ENCODE assay signal across 8 cellular contexts in genomic region chr11:66639066-66639813, GRCh38. TPM values are rescaled to one million over a fixed set of nuclear protein-coding genes. Genes with fewer than 3 reads are reported as not detected.
DNase-seq lines count a peak whose midpoint lies in the region; ATAC-seq and TF ChIP-seq lines count a peak whose summit lies in the region.

No MANE protein-coding gene starts in this region.

- H3K27me3 ChIP-seq in DND-41 (ENCODE audit: insufficient read depth, low read length, poor library complexity) (no peaks in the 10 kb centered on the region), heart left ventricle (no peaks in the 10 kb centered on the region), psoas muscle (ENCODE audit: insufficient read depth in 3 of 3, low read length in 2 of 3) (no peaks in the 10 kb centered on the region)

- H3K27ac ChIP-seq in DND-41 (ENCODE audit: low read length), result peak overlapping the region; percentile 82
- H3K27ac ChIP-seq in heart left ventricle, result peak overlapping the region; percentile 43 to 93 (median 88)
- H3K27ac ChIP-seq in psoas muscle, result peak overlapping the region; percentile 91

- peaks cover 76% of the 10 kb centered on the region for H4K20me1 ChIP-seq in DND-41 (ENCODE audit: insufficient read depth, low read length)

- H3K4me3 ChIP-seq in DND-41 (ENCODE audit: low read depth in 1 of 2, low read length in 2 of 2) (peak overlapping the region; percentile 73 to 82), heart left ventricle (peak overlapping the region; percentile 56 to 94 (median 75)), psoas muscle (peak overlapping the region; percentile 87)

- no peak for TF ChIP-seq POLR2A in heart left ventricle (IDR thresholded peaks at IDR 0.05)

- DNase-seq in DND-41, result peak; percentile 37
- DNase-seq in Kasumi-1 (lab: John Stamatoyannopoulos, UW), result peak; percentile 18 to 47
- peak in 2 of 5 donors; percentile 29 to 34 for DNase-seq in heart left ventricle
- DNase-seq in psoas muscle, result no peak
- no peak for DNase-seq in NK-92 (lab: John Stamatoyannopoulos, UW; ENCODE audit: unreplicated experiment)

- intact Hi-C loops in heart left ventricle (cut with DNase I), result loop anchor here in 5 of 10 donors (2.0 to 5.0 kb wide), 5 partner anchors 22 to 58 kb away; partner anchors contain the start of genes RBM4B (in 2 of the 5) and RBM14 (in 1 of the 5)
- intact Hi-C loops in psoas muscle (cut with DNase I), result no loop called here

- H3K4me1 ChIP-seq in DND-41 (ENCODE audit: insufficient read depth, low read length), result peaks cover 79% of the 10 kb centered on the region
- H3K4me1 ChIP-seq in heart left ventricle, result peaks cover 22 to 72% (median 58%) of the 10 kb centered on the region in 12 donors
- peaks cover 54% of the 10 kb centered on the region for H3K4me1 ChIP-seq in psoas muscle

- H3K36me3 ChIP-seq in DND-41 (ENCODE audit: insufficient read depth, low read length) (peaks cover 69% of the 10 kb centered on the region), heart left ventricle (peaks cover 3 to 55% (median 46%) of the 10 kb centered on the region in 9 donors), psoas muscle (ENCODE audit: insufficient read depth in 1 of 2, low read depth in 1 of 2) (peaks cover 13 to 51% of the 10 kb centered on the region in 2 donors)

- H3K9me3 ChIP-seq in DND-41 (ENCODE audit: insufficient read depth, low read length, severe bottlenecking), result no peaks in the 10 kb centered on the region
- no peaks in the 10 kb centered on the region for H3K9me3 ChIP-seq in heart left ventricle
- H3K9me3 ChIP-seq in psoas muscle, result no peaks in the 10 kb centered on the region

- no peak for ATAC-seq in DND-41 (ENCODE audit: insufficient read depth, low read depth)
- no peak for ATAC-seq in activated T-helper 17 cell treated with anti-CD3 and anti-CD28 coated beads, Interleukin-2, amount 50 U/mL, for 72 hours (replicated peaks)
- peak in 2 of 4 donors; percentile 1 to 7 for ATAC-seq in heart left ventricle
- ATAC-seq in psoas muscle, result peak; percentile 1 to 10 (median 3)
- ATAC-seq in GM18519 (IDR thresholded peaks at IDR 0.05; ENCODE audit: low FRiP score, unreplicated experiment), result no peak
- ATAC-seq in HG02763 (IDR thresholded peaks at IDR 0.05; ENCODE audit: unreplicated experiment), result no peak

- peak overlapping the region; percentile 97 for H3K27ac Mint-ChIP-seq in activated T-helper 17 cell treated with anti-CD3 and anti-CD28 coated beads, Interleukin-2, amount 50 U/mL, for 72 hours

- H3K9ac ChIP-seq in DND-41 (ENCODE audit: low read depth, low read length), result peak overlapping the region; percentile 86

- 1 to 3% (median 3%) methylated on average over 27 of the region's 27 CpGs for WGBS in heart left ventricle, 4 donors
- WGBS in psoas muscle, 3 donors, result 2% methylated on average over 27 of the region's 27 CpGs

- peaks cover 56% of the 10 kb centered on the region for H3K4me1 Mint-ChIP-seq in activated T-helper 17 cell treated with anti-CD3 and anti-CD28 coated beads, Interleukin-2, amount 50 U/mL, for 72 hours

- no peaks in the 10 kb centered on the region for H3K9me3 Mint-ChIP-seq in activated T-helper 17 cell treated with anti-CD3 and anti-CD28 coated beads, Interleukin-2, amount 50 U/mL, for 72 hours

- no peaks in the 10 kb centered on the region for H3K27me3 Mint-ChIP-seq in activated T-helper 17 cell treated with anti-CD3 and anti-CD28 coated beads, Interleukin-2, amount 50 U/mL, for 72 hours

- H3K4me3 Mint-ChIP-seq in activated T-helper 17 cell treated with anti-CD3 and anti-CD28 coated beads, Interleukin-2, amount 50 U/mL, for 72 hours, result peak overlapping the region; percentile 93

- TF ChIP-seq CTCF in DND-41 (IDR thresholded peaks at IDR 0.05; ENCODE audit: borderline replicate concordance, extremely low read depth, low read length, poor library complexity, severe bottlenecking) (no peak), heart left ventricle (IDR thresholded peaks at IDR 0.05) (peak in 1 of 12 donors; percentile 10), psoas muscle (IDR thresholded peaks at IDR 0.05) (no peak)

- peaks cover 81% of the 10 kb centered on the region for H3K36me3 Mint-ChIP-seq in activated T-helper 17 cell treated with anti-CD3 and anti-CD28 coated beads, Interleukin-2, amount 50 U/mL, for 72 hours (ENCODE audit: low read depth)

- H3K79me2 ChIP-seq in DND-41 (ENCODE audit: insufficient read depth, low read length), result peaks cover 97% of the 10 kb centered on the region

- H2AFZ ChIP-seq in DND-41 (ENCODE audit: low read depth, low read length), result peak overlapping the region; percentile 71

- peak overlapping the region; percentile 78 for H3K4me2 ChIP-seq in DND-41 (ENCODE audit: insufficient read depth, low read length)

RNA-seq across cellular contexts. Expression of gene RBM4, which starts 0.7 kb away (rescaled TPM):
- total RNA-seq in activated T-helper 17 cell treated with anti-CD3 and anti-CD28 coated beads, Interleukin-2, amount 50 U/mL, for 72 hours, result 10 to 100 TPM; 92.4 to 94.0 TPM
- total RNA-seq in heart left ventricle (10 to 100 TPM; 46.4 to 89.4 (median 56.6) TPM), psoas muscle (10 to 100 TPM; 54.5 to 80.8 (median 66.8) TPM)
- polyA plus RNA-seq in heart left ventricle (10 to 100 TPM; 46.8 to 61.6 TPM), psoas muscle (10 to 100 TPM; 54.8 to 67.4 (median 57.9) TPM)

RNA-seq across cellular contexts. Expression of gene RBM14, which starts 22.8 kb away (rescaled TPM):
- 100 to 1,000 TPM; 127 to 156 TPM for total RNA-seq in activated T-helper 17 cell treated with anti-CD3 and anti-CD28 coated beads, Interleukin-2, amount 50 U/mL, for 72 hours
- 10 to 100 TPM; 20.3 to 40.0 (median 30.6) TPM for total RNA-seq in heart left ventricle
- 10 to 100 TPM; 17.4 to 34.3 TPM for polyA plus RNA-seq in heart left ventricle
- total RNA-seq in psoas muscle, result 10 to 100 TPM; 21.1 to 39.3 (median 34.0) TPM
- 10 to 100 TPM; 15.0 to 22.6 (median 17.6) TPM for polyA plus RNA-seq in psoas muscle

RNA-seq across cellular contexts. Expression of gene RBM4B, which starts 38.4 kb away (rescaled TPM):
- 10 to 100 TPM; 23.6 to 31.4 TPM for total RNA-seq in activated T-helper 17 cell treated with anti-CD3 and anti-CD28 coated beads, Interleukin-2, amount 50 U/mL, for 72 hours
- total RNA-seq in heart left ventricle (10 to 100 TPM in 4 of 9 donors, 1 to 10 TPM in 5; 8.4 to 13.3 (median 10.0) TPM), psoas muscle (10 to 100 TPM in 2 of 4 donors, 1 to 10 TPM in 2; 3.6 to 11.0 (median 8.2) TPM)
- polyA plus RNA-seq in heart left ventricle (1 to 10 TPM; 7.0 to 8.9 TPM), psoas muscle (10 to 100 TPM in 1 of 3 donors, 1 to 10 TPM in 2; 8.9 to 12.8 (median 10.0) TPM)

RNA-seq across cellular contexts. Expression of gene CCS, which starts 46.3 kb away (rescaled TPM):
- total RNA-seq in activated T-helper 17 cell treated with anti-CD3 and anti-CD28 coated beads, Interleukin-2, amount 50 U/mL, for 72 hours, result 10 to 100 TPM; 27.5 to 35.1 TPM
- total RNA-seq in heart left ventricle, result 10 to 100 TPM; 13.9 to 26.7 (median 19.1) TPM
- 10 to 100 TPM; 20.2 to 41.1 TPM for polyA plus RNA-seq in heart left ventricle
- total RNA-seq in psoas muscle, result 10 to 100 TPM; 10.5 to 17.0 (median 14.8) TPM
- 10 to 100 TPM; 15.2 to 22.9 (median 15.7) TPM for polyA plus RNA-seq in psoas muscle

RNA-seq across cellular contexts. Expression of gene CCDC87, which starts 46.4 kb away (rescaled TPM):
- total RNA-seq in activated T-helper 17 cell treated with anti-CD3 and anti-CD28 coated beads, Interleukin-2, amount 50 U/mL, for 72 hours, result under 1 TPM; 0.11 to 0.15 TPM
- under 1 TPM; 0.14 to 0.63 (median 0.36) TPM for total RNA-seq in heart left ventricle
- under 1 TPM; 0.15 to 0.18 TPM for polyA plus RNA-seq in heart left ventricle
- under 1 TPM in 3 of 4 donors, not detected in 1; 0.36 to 0.46 (median 0.36) TPM for total RNA-seq in psoas muscle
- 1 to 10 TPM in 1 of 3 donors, under 1 TPM in 2; 0.06 to 1.1 (median 0.20) TPM for polyA plus RNA-seq in psoas muscle

Comparison
In these comparisons a context has a peak if more than half of its experiments do, and no peak if none do; other contexts are left out.
1. ATAC-seq: peak in psoas muscle (4 of 4); none in DND-41 (single experiment), activated T-helper 17 cell treated with anti-CD3 and anti-CD28 coated beads, Interleukin-2, amount 50 U/mL, for 72 hours (single experiment), GM18519 (single experiment) and HG02763 (single experiment).
2. DNase-seq: peak in DND-41 (single experiment) and Kasumi-1 (2 of 2); none in psoas muscle (0 of 2) and NK-92 (single experiment).
3. Peak in every context shown above with its lines, with median percentiles within 50 percentile points of each other: H3K27ac ChIP-seq and H3K4me3 ChIP-seq.